33 cellular contexts compared by ENCODE assay signal in the genomic region with DNA sequence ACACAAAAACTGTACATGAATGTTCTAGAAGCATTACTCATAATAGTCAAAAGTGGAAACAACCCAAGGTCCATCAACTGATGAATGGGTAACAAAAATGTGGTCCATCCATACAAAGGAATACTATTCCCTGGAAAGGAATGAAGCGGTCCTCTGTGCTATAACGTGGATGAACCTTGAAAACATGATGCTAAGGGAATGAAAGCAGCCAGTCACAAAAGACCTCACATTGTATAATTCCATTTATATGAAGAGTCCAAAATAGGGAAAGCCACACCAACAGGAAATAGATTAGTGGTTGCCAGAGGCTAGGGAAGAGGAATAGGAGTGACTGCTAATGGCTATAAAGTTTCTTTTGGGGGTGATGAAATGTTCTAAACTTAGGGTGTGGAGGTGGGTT. TPM values are rescaled to one million over a fixed set of nuclear protein-coding genes. Genes with fewer than 3 reads are reported as not detected.
"Had no signal": no experiment of that assay in that cellular context is flagged by ENCODE, and none has a peak within 500 bp of the region (broad histone marks: within the 10 kb centered on the region; RNA-seq: fewer than 3 reads in every experiment).

No MANE protein-coding gene starts in this region.

- H3K9me3 ChIP-seq: adrenal gland, body of pancreas, esophagus muscularis mucosa, gastroesophageal sphincter had no signal

- H3K27me3 ChIP-seq: adrenal gland, body of pancreas had no signal

- DNase-seq: activated CD4-positive, alpha-beta memory T cell treated with anti-CD3 and anti-CD28 coated beads, Interleukin-2, amount 10 ng/mL, durations not matched to agents 7 days and 5 days; activated CD4-positive, alpha-beta T cell treated with anti-CD3 and anti-CD28 coated beads for 1 hour; activated CD4-positive, alpha-beta T cell treated with anti-CD3 and anti-CD28 coated beads for 4 hours; activated CD4-positive, alpha-beta T cell treated with anti-CD3 and anti-CD28 coated beads, Interleukin-2, amount 10 ng/mL, durations not matched to agents 7 days and 5 days; activated CD4-positive, alpha-beta T cell treated with anti-CD3 and anti-CD28 coated beads, Interleukin-2, amount 50 U/mL, for 4 hours; activated CD8-positive, alpha-beta memory T cell treated with anti-CD3 and anti-CD28 coated beads, Interleukin-2, amount 50 U/mL, for 48 hours; activated effector memory CD4-positive, alpha-beta T cell treated with anti-CD3 and anti-CD28 coated beads, Interleukin-2, amount 50 U/mL, for 16 hours; activated naive CD4-positive, alpha-beta T cell treated with anti-CD3 and anti-CD28 coated beads for 36 hours; activated naive CD8-positive, alpha-beta T cell treated with anti-CD3 and anti-CD28 coated beads for 36 hours; activated naive CD8-positive, alpha-beta T cell treated with anti-CD3 and anti-CD28 coated beads, Interleukin-2, amount 50 U/mL, for 24 hours; activated T-cell treated with anti-CD3 and anti-CD28 coated beads, Interleukin-2, amount 50 U/mL, for 4 hours; amygdala; aorta; body of pancreas; caudate nucleus; cortex of kidney; dermis blood vessel endothelial cell; effector CD4-positive, alpha-beta T cell; effector memory CD8-positive, alpha-beta T cell; erythroblast; foreskin keratinocyte; T-helper 2 cell had no signal

- FAIRE-seq: colon had no signal

- H3K27ac Mint-ChIP-seq: activated CD4-positive, alpha-beta memory T cell treated with anti-CD3 and anti-CD28 coated beads, Interleukin-2, amount 10 ng/mL, durations not matched to agents 7 days and 5 days; activated CD4-positive, alpha-beta T cell treated with anti-CD3 and anti-CD28 coated beads, Interleukin-2, amount 10 ng/mL, durations not matched to agents 7 days and 5 days; activated naive CD4-positive, alpha-beta T cell treated with anti-CD3 and anti-CD28 coated beads for 36 hours; activated naive CD4-positive, alpha-beta T cell treated with anti-CD3 and anti-CD28 coated beads, Interleukin-2, amount 50 U/mL, for 24 hours; activated naive CD8-positive, alpha-beta T cell treated with anti-CD3 and anti-CD28 coated beads for 36 hours; activated naive CD8-positive, alpha-beta T cell treated with anti-CD3 and anti-CD28 coated beads, Interleukin-2, amount 50 U/mL, for 24 hours; activated T-helper 1 cell treated with anti-CD3 and anti-CD28 coated beads, Interleukin-12 subunit alpha, Interleukin-12 subunit beta, Interleukin-2, Interleukin-4 antibody, amounts not matched to agents 30 ng/mL and 10 ng/mL and 1 ng/mL, durations not matched to agents 14 hours and 24 hours and 36 hours; activated T-helper 2 cell treated with anti-CD3 and anti-CD28 coated beads, Interferon-gamma antibody, Interleukin-2, Interleukin-4, amounts not matched to agents 10 μg/mL and 5 μg/mL and 100 μg/mL, durations not matched to agents 14 hours and 24 hours and 36 hours; effector memory CD8-positive, alpha-beta T cell; WTC11 had no signal

- ATAC-seq: activated naive CD8-positive, alpha-beta T cell treated with anti-CD3 and anti-CD28 coated beads, Interleukin-2, amount 50 U/mL, for 24 hours; activated T-cell treated with anti-CD3 and anti-CD28 coated beads, Interleukin-2, amount 50 U/mL, for 4 hours; body of pancreas; effector memory CD8-positive, alpha-beta T cell; foreskin keratinocyte; gastroesophageal sphincter; WTC11 had no signal

- H3K4me3 ChIP-seq: adrenal gland, body of pancreas, esophagus muscularis mucosa, gastroesophageal sphincter had no signal

- H3K27ac ChIP-seq: body of pancreas, esophagus muscularis mucosa, foreskin keratinocyte, gastroesophageal sphincter had no signal

- H3K36me3 ChIP-seq: adrenal gland, esophagus muscularis mucosa, gastroesophageal sphincter had no signal

- H3K4me1 Mint-ChIP-seq: activated CD4-positive, alpha-beta T cell treated with anti-CD3 and anti-CD28 coated beads, Interleukin-2, amount 10 ng/mL, durations not matched to agents 7 days and 5 days; activated naive CD4-positive, alpha-beta T cell treated with anti-CD3 and anti-CD28 coated beads, Interleukin-2, amount 50 U/mL, for 24 hours; activated naive CD8-positive, alpha-beta T cell treated with anti-CD3 and anti-CD28 coated beads for 36 hours; activated naive CD8-positive, alpha-beta T cell treated with anti-CD3 and anti-CD28 coated beads, Interleukin-2, amount 50 U/mL, for 24 hours had no signal

- H3K4me3 Mint-ChIP-seq: activated CD4-positive, alpha-beta memory T cell treated with anti-CD3 and anti-CD28 coated beads, Interleukin-2, amount 10 ng/mL, durations not matched to agents 7 days and 5 days; activated CD4-positive, alpha-beta T cell treated with anti-CD3 and anti-CD28 coated beads, Interleukin-2, amount 10 ng/mL, durations not matched to agents 7 days and 5 days; activated naive CD4-positive, alpha-beta T cell treated with anti-CD3 and anti-CD28 coated beads for 36 hours; activated naive CD4-positive, alpha-beta T cell treated with anti-CD3 and anti-CD28 coated beads, Interleukin-2, amount 50 U/mL, for 24 hours; activated naive CD8-positive, alpha-beta T cell treated with anti-CD3 and anti-CD28 coated beads for 36 hours; activated naive CD8-positive, alpha-beta T cell treated with anti-CD3 and anti-CD28 coated beads, Interleukin-2, amount 50 U/mL, for 24 hours; activated T-cell treated with anti-CD3 and anti-CD28 coated beads, Interleukin-2, amount 50 U/mL, for 4 hours; activated T-helper 1 cell treated with anti-CD3 and anti-CD28 coated beads, Interleukin-12 subunit alpha, Interleukin-12 subunit beta, Interleukin-2, Interleukin-4 antibody, amounts not matched to agents 30 ng/mL and 10 ng/mL and 1 ng/mL, durations not matched to agents 14 hours and 24 hours and 36 hours; effector memory CD8-positive, alpha-beta T cell; WTC11 had no signal

- H3K9me3 Mint-ChIP-seq: activated naive CD4-positive, alpha-beta T cell treated with anti-CD3 and anti-CD28 coated beads for 36 hours; activated naive CD8-positive, alpha-beta T cell treated with anti-CD3 and anti-CD28 coated beads, Interleukin-2, amount 50 U/mL, for 24 hours; activated T-helper 1 cell treated with anti-CD3 and anti-CD28 coated beads, Interleukin-12 subunit alpha, Interleukin-12 subunit beta, Interleukin-2, Interleukin-4 antibody, amounts not matched to agents 30 ng/mL and 10 ng/mL and 1 ng/mL, durations not matched to agents 14 hours and 24 hours and 36 hours; activated T-helper 2 cell treated with anti-CD3 and anti-CD28 coated beads, Interferon-gamma antibody, Interleukin-2, Interleukin-4, amounts not matched to agents 10 μg/mL and 5 μg/mL and 100 μg/mL, durations not matched to agents 14 hours and 24 hours and 36 hours; effector memory CD8-positive, alpha-beta T cell had no signal

- H3K4me1 ChIP-seq: body of pancreas, foreskin keratinocyte, gastroesophageal sphincter had no signal

RNA-seq across cellular contexts. Expression of gene BARHL1, which starts 22.7 kb away (rescaled TPM):
- total RNA-seq: activated CD4-positive, alpha-beta memory T cell treated with anti-CD3 and anti-CD28 coated beads, Interleukin-2, amount 10 ng/mL, durations not matched to agents 7 days and 5 days; activated CD4-positive, alpha-beta T cell treated with anti-CD3 and anti-CD28 coated beads, Interleukin-2, amount 10 ng/mL, durations not matched to agents 7 days and 5 days; activated naive CD4-positive, alpha-beta T cell treated with anti-CD3 and anti-CD28 coated beads for 36 hours; activated naive CD8-positive, alpha-beta T cell treated with anti-CD3 and anti-CD28 coated beads for 36 hours; activated T-cell treated with anti-CD3 and anti-CD28 coated beads, Interleukin-2, amount 50 U/mL, for 4 hours; activated T-helper 1 cell treated with anti-CD3 and anti-CD28 coated beads, Interleukin-12 subunit alpha, Interleukin-12 subunit beta, Interleukin-2, Interleukin-4 antibody, amounts not matched to agents 30 ng/mL and 10 ng/mL and 1 ng/mL, durations not matched to agents 14 hours and 24 hours and 36 hours; activated T-helper 2 cell treated with anti-CD3 and anti-CD28 coated beads, Interferon-gamma antibody, Interleukin-2, Interleukin-4, amounts not matched to agents 10 μg/mL and 5 μg/mL and 100 μg/mL, durations not matched to agents 14 hours and 24 hours and 36 hours; adrenal gland; aorta; body of pancreas; chondrocyte; dermis blood vessel endothelial cell; esophagus muscularis mucosa; foreskin keratinocyte; gastroesophageal sphincter; glomerular endothelial cell; T-helper 1 cell treated with Interleukin-12 subunit alpha and Interleukin-12 subunit beta and Interleukin-4 antibody, amounts not matched to agents 30 ng/mL and 1 ng/mL, for 36 hours had no signal
- polyA plus RNA-seq: adrenal gland, aorta, foreskin keratinocyte had no signal
